In genomic region chr7:128056901-128057300, GRCh38 we compare ENCODE assay signal across 18 cellular contexts. TPM values are rescaled to one million over a fixed set of nuclear protein-coding genes. Genes with fewer than 3 reads are reported as not detected.
DNase-seq lines count a peak whose midpoint lies in the region; ATAC-seq, FAIRE-seq and TF ChIP-seq lines count a peak whose summit lies in the region.
"Had no signal": no experiment of that assay in that cellular context is flagged by ENCODE, and none has a peak within 500 bp of the region (broad histone marks: within the 10 kb centered on the region; RNA-seq: fewer than 3 reads in every experiment).

No MANE protein-coding gene starts in this region.

- H3K27me3 ChIP-seq in AG04450 (ENCODE audit: control insufficient read depth, insufficient read depth, low read length) (no peaks in the 10 kb centered on the region), hepatocyte (no peaks in the 10 kb centered on the region), WERI-Rb-1 (ENCODE audit: insufficient read depth, low read depth, severe bottlenecking) (no peaks in the 10 kb centered on the region), pancreas (no peaks in the 10 kb centered on the region), heart left ventricle (no peaks in the 10 kb centered on the region)
- H3K27me3 ChIP-seq: ovary had no signal

- no peaks in the 10 kb centered on the region for H3K9me3 ChIP-seq in AG04450 (ENCODE audit: control insufficient read depth, insufficient read depth, low read length)
- H3K9me3 ChIP-seq in hepatocyte (ENCODE audit: low read depth), result no peaks in the 10 kb centered on the region
- H3K9me3 ChIP-seq in WERI-Rb-1 (ENCODE audit: severe bottlenecking), result no peaks in the 10 kb centered on the region
- H3K9me3 ChIP-seq in pancreas, result no peaks in the 10 kb centered on the region
- no peaks in the 10 kb centered on the region for H3K9me3 ChIP-seq in heart left ventricle
- H3K9me3 ChIP-seq: ovary, thoracic aorta had no signal

- H3K79me2 ChIP-seq in hepatocyte, result no peaks in the 10 kb centered on the region

- TF ChIP-seq CTCF in AG04450 (IDR thresholded peaks at IDR 0.05; ENCODE audit: low read depth, low read length) (no peak), hepatocyte (IDR thresholded peaks at IDR 0.05; ENCODE audit: poor library complexity) (no peak), WERI-Rb-1 (IDR thresholded peaks at IDR 0.05; ENCODE audit: low read depth, low read length) (no peak), pancreas (IDR thresholded peaks at IDR 0.05) (no peak), heart left ventricle (IDR thresholded peaks at IDR 0.05) (no peak)

- H2AFZ ChIP-seq in hepatocyte, result no peak overlapping the region

- no peak overlapping the region for H3K4me2 ChIP-seq in hepatocyte
- H3K4me2 ChIP-seq: KMS-11 had no signal

- 83% methylated on average over 8 of the region's 8 CpGs for WGBS in hepatocyte (ENCODE audit: low lambda C conversion rate, missing lambda C conversion rate)
- WGBS in pancreas, 2 donors, result 88 to 94% methylated on average over 8 of the region's 8 CpGs
- 86 to 89% (median 87%) methylated on average over 8 of the region's 8 CpGs for WGBS in heart left ventricle, 4 donors

- no peaks in the 10 kb centered on the region for H3K9me2 ChIP-seq in hepatocyte (replicated peaks; ENCODE audit: insufficient read depth)

- CTCF ChIA-PET in AG04450 (lab: Charles Lee), result no interaction called here

- peak overlapping the region; percentile 4 for H3K27ac ChIP-seq in AG04450 (ENCODE audit: low read depth, low read length)
- no peak overlapping the region for H3K27ac ChIP-seq in hepatocyte
- no peak overlapping the region for H3K27ac ChIP-seq in WERI-Rb-1
- H3K27ac ChIP-seq in pancreas, result no peak overlapping the region
- H3K27ac ChIP-seq in heart left ventricle, result no peak overlapping the region
- H3K27ac ChIP-seq: KMS-11, ovary, thoracic aorta had no signal

- no peaks in the 10 kb centered on the region for H3K4me1 ChIP-seq in hepatocyte (ENCODE audit: insufficient read depth)
- H3K4me1 ChIP-seq in pancreas, result no peaks in the 10 kb centered on the region
- peaks cover 0 to 25% (median 7%) of the 10 kb centered on the region in 12 donors for H3K4me1 ChIP-seq in heart left ventricle

- no peak overlapping the region for H3K4me3 ChIP-seq in AG04450 (ENCODE audit: low read depth, low read length)
- no peak overlapping the region for H3K4me3 ChIP-seq in hepatocyte
- no peak overlapping the region for H3K4me3 ChIP-seq in WERI-Rb-1 (ENCODE audit: low read depth, low read length)
- no peak overlapping the region for H3K4me3 ChIP-seq in pancreas
- no peak overlapping the region for H3K4me3 ChIP-seq in heart left ventricle
- H3K4me3 ChIP-seq: ovary, thoracic aorta had no signal

- POLR2A ChIA-PET in AG04450 (lab: Yijun Ruan, JAX), result no interaction called here

- DNase-seq in AG04450 (ENCODE audit: low read depth, low spot score) (peak; percentile 54), HS-5 (ENCODE audit: low read depth) (peak; percentile 14), amniotic epithelial cell (ENCODE audit: low read depth) (peak; percentile 93), hepatocyte (ENCODE audit: low spot score) (peak; percentile 25), WERI-Rb-1 (no peak), pancreas (no peak), heart left ventricle (no peak), DMS53 (lab: John Stamatoyannopoulos, UW) (no peak)
- DNase-seq: DMS79; mesendoderm; NCI-H146; NCI-H526 treated with DMSO at 0.1 percent for 48 hours; ovary; RPMI8226; stimulated activated CD4-positive, alpha-beta T cell treated with anti-CD3 and anti-CD28 coated beads, Interleukin-12 subunit alpha, Interleukin-12 subunit beta, amount 100 ng/mL, for 4 hours had no signal

- no peak for TF ChIP-seq POLR2A in heart left ventricle (IDR thresholded peaks at IDR 0.05)

- intact Hi-C loops in pancreas (cut with DNase I) (no loop called here), heart left ventricle (cut with DNase I) (no loop called here)

- H4K20me1 ChIP-seq in hepatocyte (ENCODE audit: insufficient read depth, poor library complexity, severe bottlenecking), result peaks cover 5% of the 10 kb centered on the region

- no peak for FAIRE-seq in pancreas (lab: Jason Lieb, UNC)
- FAIRE-seq: GM19239 had no signal

- H3K36me3 ChIP-seq in hepatocyte (replicated peaks; ENCODE audit: insufficient read depth, low read depth), result no peaks in the 10 kb centered on the region
- peaks cover 3% of the 10 kb centered on the region; the same call in 1 of the 2 replicates for H3K36me3 ChIP-seq in WERI-Rb-1
- no peaks in the 10 kb centered on the region for H3K36me3 ChIP-seq in pancreas
- peaks cover 0 to 8% (median 0%) of the 10 kb centered on the region in 9 donors for H3K36me3 ChIP-seq in heart left ventricle
- H3K36me3 ChIP-seq: ovary, thoracic aorta had no signal

- ATAC-seq in pancreas, result no peak
- no peak for ATAC-seq in heart left ventricle

RNA-seq across cellular contexts. Expression of gene LRRC4, which starts 25.7 kb away (rescaled TPM):
- polyA plus RNA-seq in AG04450 (2011; rRNA removed), result 0.35 and 0.72 TPM in 2 replicates
- 0.91 and 1.4 TPM in 2 replicates for polyA minus RNA-seq in AG04450 (2011; rRNA and poly(A)+ RNA removed)
- total RNA-seq in hepatocyte, result 15.1 TPM in 2 replicates
- polyA plus RNA-seq in hepatocyte, result 3.5 and 3.9 TPM in 2 replicates
- total RNA-seq in pancreas, result 1 to 10 TPM in 2 of 6 donors, under 1 TPM in 4; 0.42 to 1.6 (median 0.84) TPM
- 1 to 10 TPM in 1 of 2 donors, under 1 TPM in 1; 0.76 to 2.4 TPM for polyA plus RNA-seq in pancreas
- total RNA-seq in heart left ventricle, result 1 to 10 TPM; 2.7 to 6.8 (median 4.0) TPM
- polyA plus RNA-seq in heart left ventricle, result 1 to 10 TPM in 1 of 2 donors, under 1 TPM in 1; 0.89 to 2.2 TPM

Comparison
In these comparisons a context has a peak if more than half of its experiments do, and no peak if none do; other contexts are left out.
1. DNase-seq: peak in AG04450 (single experiment), HS-5 (single experiment), amniotic epithelial cell (single experiment) and hepatocyte (single experiment); none in WERI-Rb-1 (single experiment), pancreas (0 of 6), heart left ventricle (0 of 5) and DMS53 (single experiment).